In the genomic region with DNA sequence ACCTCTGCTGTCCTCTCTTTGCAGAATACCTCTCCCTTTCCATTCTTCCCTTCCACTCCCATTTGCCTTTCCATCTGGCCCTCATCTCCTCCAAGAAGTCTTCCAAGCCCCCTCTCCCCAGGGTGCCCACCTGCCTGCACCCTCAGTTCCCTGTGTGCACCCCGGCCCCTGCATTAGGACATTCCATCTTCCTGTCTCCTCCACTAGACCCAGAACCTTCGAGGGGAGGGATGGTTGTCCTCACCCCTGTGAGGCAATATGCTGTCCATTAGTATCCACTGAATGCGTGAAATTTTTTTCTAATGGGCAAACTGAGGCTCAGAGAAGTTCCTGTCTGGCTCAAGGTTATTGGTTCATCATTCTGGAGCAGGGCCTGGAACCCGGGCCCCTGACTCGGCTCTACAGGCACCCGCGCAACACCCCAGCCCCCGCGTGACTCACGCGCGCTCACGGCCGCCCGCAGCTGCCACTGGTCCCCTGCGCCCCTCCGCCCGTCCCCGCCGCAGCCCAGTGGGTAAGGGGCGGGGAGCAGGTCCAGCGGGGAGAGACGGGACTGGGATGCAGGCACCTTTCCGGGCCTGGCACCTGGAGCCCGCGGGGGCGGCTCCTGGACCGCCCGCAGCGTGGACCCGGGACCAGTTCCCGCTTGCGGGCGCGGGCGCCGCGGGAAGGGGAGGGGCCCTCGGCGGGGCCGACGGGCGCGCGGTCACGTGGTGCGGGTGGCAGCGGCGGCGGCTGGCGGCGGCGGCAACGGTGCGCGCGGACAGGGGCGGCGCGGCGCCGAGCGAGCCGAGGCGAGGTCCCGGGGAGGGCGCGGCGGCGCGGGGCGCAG, we compare ENCODE assay signal across 8 cellular contexts. TPM values are rescaled to one million over a fixed set of nuclear protein-coding genes. Genes with fewer than 3 reads are reported as not detected.
DNase-seq lines count a peak whose midpoint lies in the region; TF ChIP-seq lines count a peak whose summit lies in the region.

No MANE protein-coding gene starts in this region.

- peak overlapping the region in 3 of 7 donors; percentile 30 to 71 (median 30) for H3K27ac Mint-ChIP-seq in CD14-positive monocyte
- H3K27ac Mint-ChIP-seq in activated CD4-positive, alpha-beta T cell treated with anti-CD3 and anti-CD28 coated beads, Interleukin-2, amount 10 ng/mL, durations not matched to agents 7 days and 5 days = no peak overlapping the region

- H3K27me3 ChIP-seq in duodenal mucosa (ENCODE audit: control insufficient read depth in 1 of 2, insufficient read depth in 2 of 2, low read length in 2 of 2) (peaks cover 29 to 46% of the 10 kb centered on the region in 2 donors), testis (no peaks in the 10 kb centered on the region)

- CTCF ChIA-PET in activated CD4-positive, alpha-beta T cell treated with anti-CD3 and anti-CD28 coated beads, Interleukin-2, amount 10 ng/mL, durations not matched to agents 7 days and 5 days (lab: Charles Lee) = interaction anchor here (2.0 kb wide), 1 partner anchor 115 kb away, joined by 6 read pairs; a partner anchor contains a TSS

- no peak overlapping the region for H3K9ac ChIP-seq in duodenal mucosa (ENCODE audit: low read depth in 1 of 2, low read length in 2 of 2)

- peaks cover 0 to 14% (median 2%) of the 10 kb centered on the region in 7 donors for H3K9me3 Mint-ChIP-seq in CD14-positive monocyte
- no peaks in the 10 kb centered on the region for H3K9me3 Mint-ChIP-seq in activated CD4-positive, alpha-beta T cell treated with anti-CD3 and anti-CD28 coated beads, Interleukin-2, amount 10 ng/mL, durations not matched to agents 7 days and 5 days

- POLR2A ChIA-PET in activated CD4-positive, alpha-beta T cell treated with anti-CD3 and anti-CD28 coated beads, Interleukin-2, amount 10 ng/mL, durations not matched to agents 7 days and 5 days (lab: Charles Lee) = no interaction called here

- TF ChIP-seq CTCF in CD14-positive monocyte (IDR thresholded peaks at IDR 0.05) (no peak), testis (IDR thresholded peaks at IDR 0.05) (no peak)

- DNase-seq in CD14-positive monocyte (ENCODE audit: low spot score) = no peak
- peak; percentile 63 for DNase-seq in HuH-7 (ENCODE audit: low spot score)
- DNase-seq in activated CD4-positive, alpha-beta T cell treated with anti-CD3 and anti-CD28 coated beads, Interleukin-2, amount 10 ng/mL, durations not matched to agents 7 days and 5 days = peak; percentile 45
- peak; percentile 13 for DNase-seq in middle frontal gyrus (ENCODE audit: extremely low spot score, low spot score)
- peak; percentile 37 for DNase-seq in testis
- no peak for DNase-seq in COLO829 (ENCODE audit: low spot score)
- DNase-seq in Kasumi-1 (lab: John Stamatoyannopoulos, UW) = no peak

- H3K4me3 ChIP-seq in duodenal mucosa (ENCODE audit: low read depth in 1 of 2, low read length in 2 of 2) (peak overlapping the region; percentile 22 to 36), testis (peak overlapping the region; percentile 42 to 51)

- intact Hi-C loops in CD14-positive monocyte (cut with micrococcal nuclease) = no loop called here
- intact Hi-C loops in testis (cut with DNase I; ENCODE audit: low total_unique reads) = no loop called here

- H3K9me3 ChIP-seq in duodenal mucosa (ENCODE audit: control insufficient read depth in 1 of 2, low read length in 2 of 2) (no peaks in the 10 kb centered on the region), testis (no peaks in the 10 kb centered on the region)

- peak overlapping the region; percentile 72 to 84 for H3K4me3 Mint-ChIP-seq in CD14-positive monocyte
- H3K4me3 Mint-ChIP-seq in activated CD4-positive, alpha-beta T cell treated with anti-CD3 and anti-CD28 coated beads, Interleukin-2, amount 10 ng/mL, durations not matched to agents 7 days and 5 days = peak overlapping the region; percentile 65

- H3K4me1 ChIP-seq in duodenal mucosa (ENCODE audit: control insufficient read depth in 1 of 2, insufficient read depth in 2 of 2, low read length in 2 of 2) = peaks cover 0 to 5% of the 10 kb centered on the region in 2 donors
- H3K4me1 ChIP-seq in testis = no peaks in the 10 kb centered on the region

- no peak for TF ChIP-seq POLR2A in testis (IDR thresholded peaks at IDR 0.05)

- H3K27ac ChIP-seq in duodenal mucosa (ENCODE audit: low read depth, low read length) (no peak overlapping the region), testis (no peak overlapping the region)

- H3K4me1 Mint-ChIP-seq in CD14-positive monocyte = peaks cover 11% of the 10 kb centered on the region
- peaks cover 11% of the 10 kb centered on the region for H3K4me1 Mint-ChIP-seq in activated CD4-positive, alpha-beta T cell treated with anti-CD3 and anti-CD28 coated beads, Interleukin-2, amount 10 ng/mL, durations not matched to agents 7 days and 5 days

- 5 to 12% methylated on average over 7 to 20 of the region's 72 CpGs for WGBS in testis, 2 donors

- H3K36me3 ChIP-seq in duodenal mucosa (ENCODE audit: control insufficient read depth in 1 of 2, insufficient read depth in 2 of 2, low read length in 2 of 2) (no peaks in the 10 kb centered on the region), testis (ENCODE audit: low read depth, missing control alignments) (no peaks in the 10 kb centered on the region)

- no peaks in the 10 kb centered on the region for H3K36me3 Mint-ChIP-seq in CD14-positive monocyte
- H3K36me3 Mint-ChIP-seq in activated CD4-positive, alpha-beta T cell treated with anti-CD3 and anti-CD28 coated beads, Interleukin-2, amount 10 ng/mL, durations not matched to agents 7 days and 5 days (ENCODE audit: low read depth) = no peaks in the 10 kb centered on the region

- peaks cover 55 to 65% (median 61%) of the 10 kb centered on the region in 3 donors for H3K27me3 Mint-ChIP-seq in CD14-positive monocyte (ENCODE audit: low read depth in 3 of 3)
- H3K27me3 Mint-ChIP-seq in activated CD4-positive, alpha-beta T cell treated with anti-CD3 and anti-CD28 coated beads, Interleukin-2, amount 10 ng/mL, durations not matched to agents 7 days and 5 days = peaks cover 50% of the 10 kb centered on the region

RNA-seq across cellular contexts. Expression of a gene that starts 7.0 kb away (rescaled TPM):
- polyA plus RNA-seq in CD14-positive monocyte = under 1 TPM in 1 of 2 donors, not detected in 1; 0.06 TPM
- total RNA-seq in activated CD4-positive, alpha-beta T cell treated with anti-CD3 and anti-CD28 coated beads, Interleukin-2, amount 10 ng/mL, durations not matched to agents 7 days and 5 days = 1 to 10 TPM; 1.4 to 1.6 TPM
- total RNA-seq in testis = 1 to 10 TPM; 1.6 to 2.2 TPM
- 2.4 TPM for polyA plus RNA-seq in testis (ENCODE audit: insufficient read depth, low read depth, low replicate concordance)

RNA-seq across cellular contexts. Expression of a gene that starts 22.3 kb away (rescaled TPM):
- polyA plus RNA-seq in CD14-positive monocyte (under 1 TPM; 0.48 to 0.71 TPM), testis (ENCODE audit: insufficient read depth, low read depth, low replicate concordance) (91.5 TPM)
- total RNA-seq in activated CD4-positive, alpha-beta T cell treated with anti-CD3 and anti-CD28 coated beads, Interleukin-2, amount 10 ng/mL, durations not matched to agents 7 days and 5 days = 1 to 10 TPM; 1.5 to 1.6 TPM
- 10 to 100 TPM; 31.8 to 90.8 TPM for total RNA-seq in testis

RNA-seq across cellular contexts. Expression of a gene that starts 29.3 kb away (rescaled TPM):
- polyA plus RNA-seq in CD14-positive monocyte (under 1 TPM in 1 of 2 donors, not detected in 1; 0.20 TPM), testis (ENCODE audit: insufficient read depth, low read depth, low replicate concordance) (15.7 TPM)
- total RNA-seq in activated CD4-positive, alpha-beta T cell treated with anti-CD3 and anti-CD28 coated beads, Interleukin-2, amount 10 ng/mL, durations not matched to agents 7 days and 5 days = 10 to 100 TPM; 76.6 to 92.0 TPM
- total RNA-seq in testis = 10 to 100 TPM; 15.5 to 28.2 TPM

RNA-seq across cellular contexts. Expression of a gene that starts 49.7 kb away (rescaled TPM):
- not detected for polyA plus RNA-seq in CD14-positive monocyte
- 1 to 10 TPM; 1.3 to 1.7 TPM for total RNA-seq in activated CD4-positive, alpha-beta T cell treated with anti-CD3 and anti-CD28 coated beads, Interleukin-2, amount 10 ng/mL, durations not matched to agents 7 days and 5 days
- 1 to 10 TPM in 1 of 2 donors, under 1 TPM in 1; 0.56 to 1.9 TPM for total RNA-seq in testis
- 0.69 TPM for polyA plus RNA-seq in testis (ENCODE audit: insufficient read depth, low read depth, low replicate concordance)

Comparison
In these comparisons a context has a peak if more than half of its experiments do, and no peak if none do; other contexts are left out.
1. DNase-seq: peak in HuH-7 (single experiment), activated CD4-positive, alpha-beta T cell treated with anti-CD3 and anti-CD28 coated beads, Interleukin-2, amount 10 ng/mL, durations not matched to agents 7 days and 5 days (single experiment), middle frontal gyrus (single experiment) and testis (single experiment); none in CD14-positive monocyte (single experiment), COLO829 (single experiment) and Kasumi-1 (0 of 2).
2. RNA of a gene that starts 22.3 kb away (total RNA-seq): 31.8 to 90.8 TPM in testis; 1.5 to 1.6 TPM in activated CD4-positive, alpha-beta T cell treated with anti-CD3 and anti-CD28 coated beads, Interleukin-2, amount 10 ng/mL, durations not matched to agents 7 days and 5 days; every median in the first group is over 10 times any median in the second.